In the genomic region with DNA sequence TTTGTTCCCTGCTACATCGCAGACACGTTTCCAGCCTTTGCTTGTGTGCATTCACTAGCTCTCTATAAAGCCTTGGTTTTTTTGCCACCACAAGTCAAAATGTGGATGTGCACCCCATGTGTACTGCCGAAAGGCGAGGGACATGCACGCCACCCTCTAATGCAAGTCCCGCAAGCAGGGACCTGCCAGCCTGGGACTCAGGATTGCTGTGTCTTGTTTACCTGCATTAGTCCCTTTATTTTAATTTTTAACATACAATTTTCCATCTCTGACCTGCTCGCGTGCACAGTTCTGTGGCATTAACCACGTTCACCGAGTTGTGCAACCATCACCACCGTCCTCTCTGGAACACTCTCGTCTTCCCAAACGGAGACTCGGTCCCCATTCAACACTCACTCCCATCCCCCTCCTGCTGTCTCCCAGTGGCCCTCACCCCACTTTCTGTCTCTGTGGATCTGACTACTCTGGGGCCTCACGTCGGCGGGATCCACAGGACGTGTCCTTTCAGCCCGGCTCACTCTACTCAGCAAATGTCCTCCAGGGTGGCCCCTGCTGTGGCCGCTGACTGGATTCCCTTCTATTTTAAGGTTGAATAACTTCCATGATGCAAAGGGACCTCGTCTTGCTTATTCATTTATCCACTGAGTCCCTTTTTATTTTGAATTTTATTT, we compare ENCODE assay signal across 17 cellular contexts. TPM values are rescaled to one million over a fixed set of nuclear protein-coding genes. Genes with fewer than 3 reads are reported as not detected.
DNase-seq lines count a peak whose midpoint lies in the region; ATAC-seq, FAIRE-seq and TF ChIP-seq lines count a peak whose summit lies in the region.
"Had no signal": no experiment of that assay in that cellular context is flagged by ENCODE, and none has a peak within 500 bp of the region (broad histone marks: within the 10 kb centered on the region; RNA-seq: fewer than 3 reads in every experiment).

No MANE protein-coding gene starts in this region.

- TF ChIP-seq CTCF in activated B cell treated with CpG ODN at 0.5 μM for 24 hours (IDR thresholded peaks at IDR 0.05), result no peak

- CTCF ChIA-PET in activated B cell treated with CpG ODN at 0.5 μM for 24 hours (lab: Charles Lee), result no interaction called here

- POLR2A ChIA-PET in activated B cell treated with CpG ODN at 0.5 μM for 24 hours (lab: Charles Lee), result interaction anchor here (1.1 kb wide), 1 partner anchor 8 kb away, joined by 3 read pairs; no protein-coding TSS in a partner anchor
- POLR2A ChIA-PET in naive thymus-derived CD8-positive, alpha-beta T cell (lab: Charles Lee), result interaction anchor here (0.7 kb wide), 1 partner anchor 38 kb away, joined by 3 read pairs; no protein-coding TSS in a partner anchor

- H3K4me1 Mint-ChIP-seq in activated B cell treated with CpG ODN at 0.5 μM for 24 hours, result peaks cover 22% of the 10 kb centered on the region
- peaks cover 23 to 62% (median 49%) of the 10 kb centered on the region in 4 donors for H3K4me1 Mint-ChIP-seq in naive thymus-derived CD8-positive, alpha-beta T cell
- H3K4me1 Mint-ChIP-seq in stimulated activated effector memory CD8-positive, alpha-beta T cell treated with anti-CD3 and anti-CD28 coated beads, Interleukin-12 subunit alpha, Interleukin-12 subunit beta, amount 100 ng/mL, for 72 hours, result peaks cover 54% of the 10 kb centered on the region

- peak overlapping the region; percentile 41 for H3K27ac Mint-ChIP-seq in activated B cell treated with CpG ODN at 0.5 μM for 24 hours
- peak overlapping the region in 8 of 10 donors; percentile 28 to 87 (median 60) for H3K27ac Mint-ChIP-seq in naive thymus-derived CD8-positive, alpha-beta T cell
- peak overlapping the region; percentile 33 for H3K27ac Mint-ChIP-seq in stimulated activated effector memory CD8-positive, alpha-beta T cell treated with anti-CD3 and anti-CD28 coated beads, Interleukin-12 subunit alpha, Interleukin-12 subunit beta, amount 100 ng/mL, for 72 hours
- H3K27ac Mint-ChIP-seq: dendritic cell treated with granulocyte-macrophage colony-stimulating factor and Interleukin-4, amounts not matched to agents 40 ng/mL and 50 ng/mL, for 4 days; mesothelial cell of epicardium had no signal

- peak; percentile 10 for DNase-seq in cardiac septum (ENCODE audit: low spot score)
- DNase-seq in Right ventricle myocardium inferior (ENCODE audit: missing footprints), result no peak
- no peak for DNase-seq in activated B cell treated with CpG ODN at 0.5 μM for 24 hours
- no peak for DNase-seq in naive thymus-derived CD8-positive, alpha-beta T cell
- DNase-seq in stimulated activated effector memory CD8-positive, alpha-beta T cell treated with anti-CD3 and anti-CD28 coated beads, Interleukin-12 subunit alpha, Interleukin-12 subunit beta, amount 100 ng/mL, for 72 hours (ENCODE audit: low spot score in 2 of 2), result no peak
- no peak for DNase-seq in GM19239 (ENCODE audit: insufficient read length, low spot score)
- DNase-seq in MV-4-11 (lab: John Stamatoyannopoulos, UW), result no peak
- DNase-seq: brain microvascular endothelial cell, foreskin melanocyte, NCI-H1048, NCI-H2081 treated with DMSO at 0.1 percent for 48 hours, NCI-H510A treated with DMSO at 0.1 percent for 48 hours, T-helper 1 cell had no signal

- no peak for FAIRE-seq in GM19239 (lab: Jason Lieb, UNC)

- ATAC-seq in Right ventricle myocardium inferior (no peak), activated B cell treated with CpG ODN at 0.5 μM for 24 hours (ENCODE audit: low read depth) (no peak), GM18520 (IDR thresholded peaks at IDR 0.05; ENCODE audit: unreplicated experiment) (no peak)
- no peak for ATAC-seq in naive thymus-derived CD8-positive, alpha-beta T cell
- no peak for ATAC-seq in stimulated activated effector memory CD8-positive, alpha-beta T cell treated with anti-CD3 and anti-CD28 coated beads, Interleukin-12 subunit alpha, Interleukin-12 subunit beta, amount 100 ng/mL, for 72 hours
- ATAC-seq: activated naive CD4-positive, alpha-beta T cell treated with anti-CD3 and anti-CD28 coated beads, Interleukin-2, amount 50 U/mL, for 72 hours had no signal

- no peaks in the 10 kb centered on the region for H3K27me3 Mint-ChIP-seq in activated B cell treated with CpG ODN at 0.5 μM for 24 hours
- no peaks in the 10 kb centered on the region for H3K27me3 Mint-ChIP-seq in naive thymus-derived CD8-positive, alpha-beta T cell
- H3K27me3 Mint-ChIP-seq: dendritic cell treated with granulocyte-macrophage colony-stimulating factor and Interleukin-4, amounts not matched to agents 40 ng/mL and 50 ng/mL, for 4 days had no signal

- no peaks in the 10 kb centered on the region for H3K9me3 Mint-ChIP-seq in activated B cell treated with CpG ODN at 0.5 μM for 24 hours
- H3K9me3 Mint-ChIP-seq in naive thymus-derived CD8-positive, alpha-beta T cell, result peaks cover 0 to 4% (median 0%) of the 10 kb centered on the region in 9 donors
- H3K9me3 Mint-ChIP-seq in stimulated activated effector memory CD8-positive, alpha-beta T cell treated with anti-CD3 and anti-CD28 coated beads, Interleukin-12 subunit alpha, Interleukin-12 subunit beta, amount 100 ng/mL, for 72 hours, result peaks cover 3% of the 10 kb centered on the region
- H3K9me3 Mint-ChIP-seq: mesothelial cell of epicardium had no signal

- H3K36me3 Mint-ChIP-seq in activated B cell treated with CpG ODN at 0.5 μM for 24 hours (ENCODE audit: low read depth), result peaks cover 54% of the 10 kb centered on the region
- peaks cover 11 to 70% (median 25%) of the 10 kb centered on the region in 3 donors for H3K36me3 Mint-ChIP-seq in naive thymus-derived CD8-positive, alpha-beta T cell
- peaks cover 63% of the 10 kb centered on the region for H3K36me3 Mint-ChIP-seq in stimulated activated effector memory CD8-positive, alpha-beta T cell treated with anti-CD3 and anti-CD28 coated beads, Interleukin-12 subunit alpha, Interleukin-12 subunit beta, amount 100 ng/mL, for 72 hours

- no peak overlapping the region for H3K4me3 Mint-ChIP-seq in activated B cell treated with CpG ODN at 0.5 μM for 24 hours
- H3K4me3 Mint-ChIP-seq in naive thymus-derived CD8-positive, alpha-beta T cell, result peak overlapping the region in 5 of 10 donors; percentile 50 to 73 (median 65)
- H3K4me3 Mint-ChIP-seq in stimulated activated effector memory CD8-positive, alpha-beta T cell treated with anti-CD3 and anti-CD28 coated beads, Interleukin-12 subunit alpha, Interleukin-12 subunit beta, amount 100 ng/mL, for 72 hours, result no peak overlapping the region
- H3K4me3 Mint-ChIP-seq: dendritic cell treated with granulocyte-macrophage colony-stimulating factor and Interleukin-4, amounts not matched to agents 40 ng/mL and 50 ng/mL, for 4 days; mesothelial cell of epicardium had no signal

- intact Hi-C loops in cardiac septum (cut with DNase I) (no loop called here), Right ventricle myocardium inferior (cut with DNase I) (no loop called here), activated B cell treated with CpG ODN at 0.5 μM for 24 hours (cut with micrococcal nuclease) (no loop called here)

RNA-seq across cellular contexts. Expression of a gene that starts 58.4 kb away (rescaled TPM):
- 9.7 TPM for total RNA-seq in cardiac septum
- total RNA-seq in Right ventricle myocardium inferior, result 12.7 TPM
- 17.5 and 20.4 TPM in 2 replicates for total RNA-seq in activated B cell treated with CpG ODN at 0.5 μM for 24 hours
- total RNA-seq in naive thymus-derived CD8-positive, alpha-beta T cell, result 100 to 1,000 TPM; 194 to 196 TPM
- 100 to 1,000 TPM in 2 of 3 donors, 10 to 100 TPM in 1; 62.2 to 169 (median 105) TPM for polyA plus RNA-seq in naive thymus-derived CD8-positive, alpha-beta T cell
